ENCODE assay signal across 8 cellular contexts in the genomic region with DNA sequence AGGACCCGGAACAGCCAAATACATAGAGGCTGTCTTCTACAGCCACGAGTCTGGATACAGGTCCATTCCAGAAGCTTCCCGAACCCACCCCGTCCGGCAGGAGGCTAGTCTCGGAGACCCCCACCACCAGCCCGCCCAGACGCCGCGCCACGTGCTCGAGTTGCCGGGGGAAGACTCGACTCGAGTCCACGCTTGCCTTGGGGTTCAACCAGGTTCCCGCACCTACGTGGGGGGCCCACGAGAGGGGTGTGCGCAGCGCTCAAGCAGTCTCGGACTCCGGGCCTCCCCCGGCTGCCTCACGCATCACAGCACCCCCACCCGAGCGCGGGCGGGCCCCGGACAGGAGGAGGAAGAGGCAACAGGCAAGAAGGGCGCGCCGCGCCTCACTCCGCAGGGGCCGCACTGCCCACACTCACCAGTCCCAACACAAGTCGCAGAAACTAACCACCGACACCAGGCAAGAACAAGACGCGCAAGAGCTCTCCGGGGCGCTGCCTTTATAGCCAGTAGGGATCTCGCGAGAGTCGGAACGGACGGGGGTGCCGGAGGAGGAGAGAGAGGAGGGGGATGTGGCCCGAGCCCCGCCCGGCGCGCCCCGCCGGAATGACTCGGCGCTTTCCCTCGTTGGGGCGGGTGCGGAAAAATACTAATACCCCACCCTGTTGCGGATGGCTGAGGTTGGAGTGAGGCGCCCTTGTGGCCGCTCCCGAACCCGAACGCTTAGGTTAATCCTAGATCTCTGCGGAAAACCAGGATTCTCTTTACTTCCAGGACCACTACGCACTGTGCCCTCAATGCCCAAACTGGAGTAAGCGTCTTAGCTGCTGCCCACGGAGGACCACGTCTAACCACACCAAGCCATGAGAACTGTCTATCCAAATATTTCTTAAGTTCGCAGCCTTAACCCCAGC. TPM values are rescaled to one million over a fixed set of nuclear protein-coding genes. Genes with fewer than 3 reads are reported as not detected.
DNase-seq lines count a peak whose midpoint lies in the region; ATAC-seq and TF ChIP-seq lines count a peak whose summit lies in the region.

Gene PRDX1, minus strand, starts transcription at position 472 of the 911 bp plus-strand sequence. CDS start 2,841 bp downstream, outside the sequence.

- H3K4me1 Mint-ChIP-seq in chondrocyte (ENCODE audit: low read depth): peaks cover 48% of the 10 kb centered on the region

- no peaks in the 10 kb centered on the region for H3K27me3 Mint-ChIP-seq in chondrocyte (ENCODE audit: low read depth)

- H3K4me3 Mint-ChIP-seq in chondrocyte (ENCODE audit: unreplicated experiment): peak within 1 kb of the TSS; percentile 96

- H3K9me3 Mint-ChIP-seq in chondrocyte (ENCODE audit: low read depth): no peaks in the 10 kb centered on the region

- H3K36me3 Mint-ChIP-seq in chondrocyte (ENCODE audit: low read depth): peaks cover 4% of the 10 kb centered on the region

- ATAC-seq in GM19035 (IDR thresholded peaks at IDR 0.05; ENCODE audit: unreplicated experiment): peak; percentile 80
- peak; percentile 85 for ATAC-seq in HG03354 (IDR thresholded peaks at IDR 0.05; ENCODE audit: poor library complexity, severe bottlenecking, unreplicated experiment)

- peak; percentile 11 for TF ChIP-seq CTCF in AG09319 (IDR thresholded peaks at IDR 0.05; ENCODE audit: low read depth, low read length)
- peak; percentile 29 for TF ChIP-seq CTCF in chondrocyte (IDR thresholded peaks at IDR 0.05)

- peak within 1 kb of the TSS; percentile 93 for H3K27ac Mint-ChIP-seq in chondrocyte (ENCODE audit: unreplicated experiment)

- DNase-seq in AG09319 (ENCODE audit: extremely low read depth, low read depth): peak; percentile 92
- DNase-seq in NCI-H446 treated with DMSO at 0.1 percent for 48 hours (lab: John Stamatoyannopoulos, UW): peak; percentile 88
- DNase-seq in activated CD4-positive, alpha-beta T cell treated with anti-CD3 and anti-CD28 coated beads for 24 hours (ENCODE audit: low read depth in 2 of 2): peak; percentile 98
- peak; percentile 97 for DNase-seq in chondrocyte (ENCODE audit: low spot score)
- peak; percentile 96 for DNase-seq in kidney glomerular epithelial cell (lab: John Stamatoyannopoulos, UW)
- DNase-seq in stimulated activated CD4-positive, alpha-beta T cell treated with anti-CD3 and anti-CD28 coated beads, Interleukin-1b, Interleukin-23, amount 100 ng/mL, for 1 hour (ENCODE audit: low read depth in 2 of 2): peak; percentile 95 to 98

RNA-seq across cellular contexts. Expression of gene PRDX1, which starts in this region (rescaled TPM):
- total RNA-seq in chondrocyte: 291 to 523 TPM (median 297 TPM) in 3 replicates

Comparison
In these comparisons a context has a peak if more than half of its experiments do, and no peak if none do; other contexts are left out.
1. Peak in every context shown above with its lines: DNase-seq and ATAC-seq.